Comparison of ENCODE assay signal across 32 cellular contexts in the genomic region with DNA sequence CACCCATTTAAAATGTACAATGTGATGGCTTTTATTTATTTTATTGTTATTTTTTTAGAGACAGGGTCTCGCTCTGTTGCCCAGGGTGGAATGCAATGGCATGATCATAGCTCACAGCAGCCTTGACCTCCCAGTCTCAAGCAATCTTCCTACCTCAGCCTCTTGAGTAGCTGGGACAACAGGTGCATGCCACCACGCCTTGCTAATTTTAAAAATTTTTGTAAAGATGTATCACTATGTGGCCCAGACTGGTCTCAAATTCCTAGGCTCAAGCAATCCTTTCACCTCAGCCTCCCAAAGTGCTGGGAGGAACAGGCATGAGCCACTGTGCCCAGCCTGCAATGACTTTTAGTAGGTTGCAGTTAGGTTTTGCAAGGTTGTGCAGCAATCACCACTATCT. TPM values are rescaled to one million over a fixed set of nuclear protein-coding genes. Genes with fewer than 3 reads are reported as not detected.
"Had no signal": no experiment of that assay in that cellular context is flagged by ENCODE, and none has a peak within 500 bp of the region (broad histone marks: within the 10 kb centered on the region; RNA-seq: fewer than 3 reads in every experiment).

No MANE protein-coding gene starts in this region.

- H3K36me3 ChIP-seq: Peyer's patch had no signal

- H3K27me3 ChIP-seq: brain microvascular endothelial cell, Peyer's patch had no signal

- H3K9me3 ChIP-seq: Peyer's patch had no signal

- H3K4me1 ChIP-seq: Peyer's patch had no signal

- H3K27ac ChIP-seq: brain microvascular endothelial cell, Peyer's patch, SK-N-MC had no signal

- H3K27me3 Mint-ChIP-seq: activated CD4-positive, alpha-beta memory T cell treated with anti-CD3 and anti-CD28 coated beads for 36 hours; activated naive CD8-positive, alpha-beta T cell treated with anti-CD3 and anti-CD28 coated beads for 36 hours; central memory CD8-positive, alpha-beta T cell had no signal

- DNase-seq: activated CD4-positive, alpha-beta memory T cell treated with anti-CD3 and anti-CD28 coated beads for 36 hours; activated CD4-positive, alpha-beta T cell treated with anti-CD3 and anti-CD28 coated beads, Interleukin-2, amount 50 U/mL, for 1 hour; activated CD8-positive, alpha-beta memory T cell treated with anti-CD3 and anti-CD28 coated beads, Interleukin-2, amount 50 U/mL, for 4 hours; activated naive CD4-positive, alpha-beta T cell; activated naive CD4-positive, alpha-beta T cell treated with anti-CD3 and anti-CD28 coated beads, Interleukin-2, amount 50 U/mL, for 16 hours; activated naive CD8-positive, alpha-beta T cell treated with anti-CD3 and anti-CD28 coated beads for 36 hours; activated T-cell treated with anti-CD3 and anti-CD28 coated beads for 4 hours; activated T-cell treated with anti-CD3 and anti-CD28 coated beads, Interleukin-2, amount 50 U/mL, for 4 hours; amniotic stem cell; aorta; brain microvascular endothelial cell; NCI-H1092 treated with DMSO at 0.1 percent for 48 hours; NCI-H1417; NCI-H146; NCI-H187; NCI-H2029 treated with DMSO at 0.1 percent for 48 hours; NCI-H2107; NCI-H2171; NCI-H510A; NCI-H526; NCI-H748 treated with DMSO at 0.1 percent for 48 hours; NK-92 treated with Interleukin-12 subunit alpha and Interleukin-12 subunit beta, amount 100 ng/mL, for 24 hours; PC-3; Peyer's patch; RPMI8226; SHP77 treated with DMSO at 0.1 percent for 48 hours; T1000 had no signal

- H3K4me3 ChIP-seq: Peyer's patch, SK-N-MC had no signal

- H3K27ac Mint-ChIP-seq: activated CD4-positive, alpha-beta memory T cell treated with anti-CD3 and anti-CD28 coated beads for 36 hours; activated naive CD8-positive, alpha-beta T cell treated with anti-CD3 and anti-CD28 coated beads for 36 hours; activated T-helper 1 cell treated with anti-CD3 and anti-CD28 coated beads, Interleukin-12 subunit alpha, Interleukin-12 subunit beta, Interleukin-2, Interleukin-4 antibody, amounts not matched to agents 30 ng/mL and 10 ng/mL and 1 ng/mL, durations not matched to agents 14 hours and 24 hours and 36 hours had no signal

- H3K4me3 Mint-ChIP-seq: activated CD4-positive, alpha-beta memory T cell treated with anti-CD3 and anti-CD28 coated beads for 36 hours; activated naive CD8-positive, alpha-beta T cell treated with anti-CD3 and anti-CD28 coated beads for 36 hours; activated T-cell treated with anti-CD3 and anti-CD28 coated beads, Interleukin-2, amount 50 U/mL, for 4 hours; activated T-helper 1 cell treated with anti-CD3 and anti-CD28 coated beads, Interleukin-12 subunit alpha, Interleukin-12 subunit beta, Interleukin-2, Interleukin-4 antibody, amounts not matched to agents 30 ng/mL and 10 ng/mL and 1 ng/mL, durations not matched to agents 14 hours and 24 hours and 36 hours; central memory CD8-positive, alpha-beta T cell had no signal

- H3K9me3 Mint-ChIP-seq: activated T-helper 1 cell treated with anti-CD3 and anti-CD28 coated beads, Interleukin-12 subunit alpha, Interleukin-12 subunit beta, Interleukin-2, Interleukin-4 antibody, amounts not matched to agents 30 ng/mL and 10 ng/mL and 1 ng/mL, durations not matched to agents 14 hours and 24 hours and 36 hours; central memory CD8-positive, alpha-beta T cell had no signal

RNA-seq across cellular contexts. Expression of gene CLDN5, which starts 14.3 kb away (rescaled TPM):
- total RNA-seq: activated naive CD8-positive, alpha-beta T cell treated with anti-CD3 and anti-CD28 coated beads for 36 hours; chondrocyte; M059J had no signal
